In genomic region chr2:131444736-131445514, GRCh38 we compare ENCODE assay signal across 7 cellular contexts. TPM values are rescaled to one million over a fixed set of nuclear protein-coding genes. Genes with fewer than 3 reads are reported as not detected.
"Had no signal": no experiment of that assay in that cellular context is flagged by ENCODE, and none has a peak within 500 bp of the region (broad histone marks: within the 10 kb centered on the region; RNA-seq: fewer than 3 reads in every experiment).

No MANE protein-coding gene starts in this region.

RNA-seq across cellular contexts. Expression of gene TUBA3D, which starts 31.0 kb away (rescaled TPM):
- total RNA-seq: MCF 10A, NCI-H460, OCI-LY7, PC-9, RPMI7951, SJCRH30, SK-MEL-5 had no signal
